Comparison of ENCODE assay signal across 19 cellular contexts in the genomic region with DNA sequence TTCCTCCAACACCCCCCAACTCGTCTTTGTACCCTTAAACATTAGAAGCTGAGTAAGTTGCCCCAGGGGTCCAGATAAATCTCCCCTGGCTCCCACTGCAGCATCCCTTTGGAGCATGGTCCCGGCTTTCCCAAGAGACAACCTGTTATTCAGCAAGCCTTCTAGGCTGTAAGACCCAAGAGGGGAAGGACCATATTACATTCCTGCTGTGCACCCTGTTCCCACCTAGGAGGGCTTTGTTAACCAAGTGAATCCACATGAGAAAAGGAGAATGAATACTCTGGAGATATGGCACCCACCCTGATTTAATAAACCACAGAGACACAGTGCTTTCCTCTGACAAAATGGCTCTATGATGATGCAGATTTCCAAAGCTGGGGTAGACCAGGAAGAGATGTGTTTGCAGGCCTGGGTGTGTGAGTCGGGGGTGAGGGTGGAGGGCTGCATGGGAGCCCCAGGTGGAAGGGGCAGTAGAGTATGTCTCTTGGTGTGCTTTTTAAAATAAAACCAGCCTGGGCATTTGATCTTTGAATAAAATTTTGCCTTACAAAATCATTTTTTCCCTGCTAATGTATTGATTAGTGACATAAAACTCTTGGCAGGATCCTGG.
DNase-seq lines count a peak whose midpoint lies in the region; ATAC-seq and TF ChIP-seq lines count a peak whose summit lies in the region.
"Had no signal": no experiment of that assay in that cellular context is flagged by ENCODE, and none has a peak within 500 bp of the region (broad histone marks: within the 10 kb centered on the region; RNA-seq: fewer than 3 reads in every experiment).

No MANE protein-coding gene starts in this region.

- H3K4me2 ChIP-seq in GM23338: 0 out of 2 replicates have a peak overlapping the region, but pooled peaks have one; percentile 1
- H3K4me2 ChIP-seq: A549 had no signal

- no peak overlapping the region; the same call in 1 of the 2 replicates for H2AFZ ChIP-seq in GM23338

- no peak overlapping the region for H3K9ac ChIP-seq in HUES48 (ENCODE audit: low read depth, low read length)
- no peak overlapping the region for H3K9ac ChIP-seq in endodermal cell (ENCODE audit: extremely low read depth, low read length, poor library complexity, severe bottlenecking)
- no peak overlapping the region for H3K9ac ChIP-seq in iPS-20b (ENCODE audit: low read depth, low read length)

- H3K9me3 Mint-ChIP-seq in GM23338 (peaks cover 15% of the 10 kb centered on the region; the same call in 2 of the 3 replicates), endodermal cell (peaks cover 6% of the 10 kb centered on the region)

- H3F3A ChIP-seq in GM23338 (replicated peaks; ENCODE audit: low read depth): no peaks in the 10 kb centered on the region

- peak; percentile 79 for ATAC-seq in GM23338
- no peak for ATAC-seq in HG02938 (IDR thresholded peaks at IDR 0.05; ENCODE audit: unreplicated experiment)
- no peak for ATAC-seq in GM18505 (IDR thresholded peaks at IDR 0.05; ENCODE audit: unreplicated experiment)
- ATAC-seq: A549 had no signal

- DNase-seq in GM23338 (ENCODE audit: low spot score): peak; percentile 4
- DNase-seq in endodermal cell: peak; percentile 52
- no peak for DNase-seq in NCI-H1092 treated with DMSO at 0.1 percent for 48 hours (lab: John Stamatoyannopoulos, UW)
- DNase-seq in activated CD8-positive, alpha-beta memory T cell treated with anti-CD3 and anti-CD28 coated beads, Interleukin-2, amount 50 U/mL, for 4 hours: no peak
- DNase-seq: 8988T; C1 segment of cervical spinal cord; Calu3; CD4-positive, alpha-beta memory T cell; COR-L47; DMS53; DMS79 treated with DMSO at 0.1 percent for 48 hours; GF-D8; HFFc6 had no signal

- no peak overlapping the region for H3K27ac ChIP-seq in GM23338 (ENCODE audit: low read depth)
- peak overlapping the region; percentile 30 for H3K27ac ChIP-seq in HUES48 (ENCODE audit: low read depth, low read length)
- no peak overlapping the region for H3K27ac ChIP-seq in endodermal cell (ENCODE audit: low read depth, low read length)
- no peak overlapping the region for H3K27ac ChIP-seq in iPS-20b (ENCODE audit: low read length)
- H3K27ac ChIP-seq: A549 had no signal

- no peak for TF ChIP-seq CTCF in GM23338 (conservative IDR thresholded peaks at IDR 0.05; ENCODE audit: low read depth in 2 of 2)
- no peak for TF ChIP-seq CTCF in endodermal cell (conservative IDR thresholded peaks at IDR 0.05)

- H3K27me3 Mint-ChIP-seq in GM23338 (ENCODE audit: insufficient read depth, low read depth, poor library complexity) (peaks cover 6% of the 10 kb centered on the region), endodermal cell (ENCODE audit: insufficient read depth) (peaks cover 5% of the 10 kb centered on the region)

- peaks cover 9% of the 10 kb centered on the region; the same call in 1 of the 2 replicates for H3K9me2 ChIP-seq in GM23338 (ENCODE audit: insufficient read depth)

- no peaks in the 10 kb centered on the region for H4K20me1 ChIP-seq in GM23338 (replicated peaks; ENCODE audit: insufficient read depth)

- H3K9me3 ChIP-seq in HUES48 (ENCODE audit: control insufficient read depth, insufficient read depth, low read length) (no peaks in the 10 kb centered on the region), endodermal cell (ENCODE audit: control insufficient read depth, low read length) (peaks cover 5% of the 10 kb centered on the region), iPS-20b (ENCODE audit: insufficient read depth, low read depth, low read length) (no peaks in the 10 kb centered on the region)
- H3K9me3 ChIP-seq: A549, HAP-1 had no signal

- no peaks in the 10 kb centered on the region; the same call in 1 of the 2 replicates for H3K36me3 ChIP-seq in GM23338 (ENCODE audit: insufficient read depth)
- H3K36me3 ChIP-seq in HUES48 (ENCODE audit: control insufficient read depth, insufficient read depth, low read length): no peaks in the 10 kb centered on the region
- H3K36me3 ChIP-seq in endodermal cell (ENCODE audit: control insufficient read depth, insufficient read depth, low read length): no peaks in the 10 kb centered on the region
- H3K36me3 ChIP-seq in iPS-20b (ENCODE audit: insufficient read depth, low read depth, low read length): no peaks in the 10 kb centered on the region
- H3K36me3 ChIP-seq: HAP-1 had no signal

- TF ChIP-seq POLR2A in GM18505 (IDR thresholded peaks at IDR 0.05; ENCODE audit: borderline replicate concordance, extremely low read depth, insufficient read depth, insufficient read length): no peak

- H3K27ac Mint-ChIP-seq in GM23338 (peak overlapping the region; percentile 71; the same call in 1 of the 2 replicates), endodermal cell (no peak overlapping the region)
- H3K27ac Mint-ChIP-seq: CD4-positive, alpha-beta memory T cell; HFFc6 had no signal

- H3K36me3 Mint-ChIP-seq in GM23338 (ENCODE audit: low read depth) (peaks cover 3% of the 10 kb centered on the region), endodermal cell (ENCODE audit: low read depth) (peaks cover 6% of the 10 kb centered on the region)
- H3K36me3 Mint-ChIP-seq: CD4-positive, alpha-beta memory T cell had no signal

- H3K4me1 ChIP-seq in GM23338 (ENCODE audit: insufficient read depth) (peaks cover 17% of the 10 kb centered on the region), HUES48 (ENCODE audit: control insufficient read depth, insufficient read depth, low read length) (peaks cover 21% of the 10 kb centered on the region), endodermal cell (ENCODE audit: control insufficient read depth, insufficient read depth, low read length) (no peaks in the 10 kb centered on the region), iPS-20b (ENCODE audit: insufficient read depth, low read length) (peaks cover 12% of the 10 kb centered on the region)
- H3K4me1 ChIP-seq: A549, HAP-1 had no signal

- H3K4me3 Mint-ChIP-seq in GM23338: no peak overlapping the region
- H3K4me3 Mint-ChIP-seq in endodermal cell: no peak overlapping the region
- H3K4me3 Mint-ChIP-seq: CD4-positive, alpha-beta memory T cell; HFFc6 had no signal

- 53 to 63% methylated on average over 2 to 3 of the region's 3 CpGs for WGBS in endodermal cell (ENCODE audit: insufficient coverage in 1 of 2, insufficient read length in 1 of 2), 2 experiments

- H3K4me3 ChIP-seq in GM23338 (no peak overlapping the region), HUES48 (ENCODE audit: low read depth, low read length) (no peak overlapping the region), endodermal cell (ENCODE audit: low read length) (no peak overlapping the region), iPS-20b (ENCODE audit: low read length) (peak overlapping the region; percentile 18; the same call in 1 of the 2 replicates)
- H3K4me3 ChIP-seq: A549, HAP-1 had no signal

- H3K79me2 ChIP-seq in GM23338 (replicated peaks; ENCODE audit: insufficient read depth): no peaks in the 10 kb centered on the region

- H3K4me1 Mint-ChIP-seq in GM23338: peaks cover 23% of the 10 kb centered on the region
- peaks cover 11% of the 10 kb centered on the region for H3K4me1 Mint-ChIP-seq in endodermal cell
- H3K4me1 Mint-ChIP-seq: CD4-positive, alpha-beta memory T cell had no signal

- H3K27me3 ChIP-seq in GM23338 (ENCODE audit: insufficient read depth) (no peaks in the 10 kb centered on the region), HUES48 (ENCODE audit: control insufficient read depth, insufficient read depth, low read length) (no peaks in the 10 kb centered on the region), endodermal cell (ENCODE audit: control insufficient read depth, insufficient read depth, low read length, poor library complexity, severe bottlenecking) (no peaks in the 10 kb centered on the region), iPS-20b (ENCODE audit: insufficient read depth, low read length) (no peaks in the 10 kb centered on the region; the same call in 1 of the 2 replicates)

TF ChIP-seq in GM23338, 12 proteins besides CTCF, POLR2A, EP300 and RAD21 (continues in another document):
- no peak for TF ChIP-seq JUNB (IDR thresholded peaks at IDR 0.05; ENCODE audit: unreplicated experiment)

Comparison
In these comparisons a context has a peak if more than half of its experiments do, and no peak if none do; other contexts are left out.
1. DNase-seq: peak in GM23338 (single experiment) and endodermal cell (single experiment); none in NCI-H1092 treated with DMSO at 0.1 percent for 48 hours (single experiment) and activated CD8-positive, alpha-beta memory T cell treated with anti-CD3 and anti-CD28 coated beads, Interleukin-2, amount 50 U/mL, for 4 hours (single experiment).